13 cellular contexts compared by ENCODE assay signal in the genomic region with DNA sequence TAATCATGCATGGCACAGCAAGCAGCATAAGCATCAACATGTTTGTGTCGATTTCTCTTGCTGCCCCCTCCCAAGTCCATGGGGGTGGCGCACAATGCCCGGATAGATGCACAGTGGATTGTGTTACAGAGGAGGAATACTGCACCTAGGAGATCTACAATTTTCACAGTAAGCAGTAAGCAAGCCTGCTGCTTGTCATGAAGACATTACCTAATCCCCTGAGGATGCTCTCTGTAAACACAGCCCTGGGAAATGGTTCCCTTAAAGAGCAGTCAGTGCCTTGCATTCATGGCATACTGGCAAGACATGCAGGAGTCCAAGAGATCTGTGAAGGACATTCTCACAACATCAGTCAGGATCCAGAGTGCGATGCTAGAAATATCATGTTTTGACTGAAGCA.
DNase-seq lines count a peak whose midpoint lies in the region; ATAC-seq and TF ChIP-seq lines count a peak whose summit lies in the region.
"Had no signal": no experiment of that assay in that cellular context is flagged by ENCODE, and none has a peak within 500 bp of the region (broad histone marks: within the 10 kb centered on the region; RNA-seq: fewer than 3 reads in every experiment).

No MANE protein-coding gene starts in this region.

- H3K36me3 Mint-ChIP-seq in MCF 10A (ENCODE audit: insufficient read depth, unreplicated experiment) = no peaks in the 10 kb centered on the region

- no peaks in the 10 kb centered on the region for H4K20me1 ChIP-seq in mammary epithelial cell (ENCODE audit: insufficient read depth, low read length)

- H3K79me2 ChIP-seq in mammary epithelial cell (ENCODE audit: insufficient read depth, low read length) = no peaks in the 10 kb centered on the region

- peaks cover 29% of the 10 kb centered on the region for H3K4me1 Mint-ChIP-seq in MCF 10A (ENCODE audit: insufficient read depth, unreplicated experiment)

- intact Hi-C loops in MCF 10A (cut with micrococcal nuclease) (loop anchor here (2.0 kb wide), 1 partner anchor 137 kb away; a partner anchor contains a TSS), mammary epithelial cell (cut with micrococcal nuclease) (loop anchor here (2.0 kb wide), 3 partner anchors 69 to 137 kb away; a partner anchor contains a TSS)

- no peaks in the 10 kb centered on the region for H3K36me3 ChIP-seq in mammary epithelial cell (ENCODE audit: insufficient read depth, low read length)
- H3K36me3 ChIP-seq: stomach had no signal

- peak; percentile 38 for DNase-seq in MCF 10A (ENCODE audit: unreplicated experiment)
- DNase-seq in mammary epithelial cell = no peak
- peak; percentile 61 for DNase-seq in hepatic stellate cell (ENCODE audit: low spot score)
- DNase-seq in NK-92 (lab: John Stamatoyannopoulos, UW; ENCODE audit: unreplicated experiment) = no peak
- DNase-seq in SKM-1 treated with dmso at 0.1 percent for 144 hours (lab: John Stamatoyannopoulos, UW; ENCODE audit: unreplicated experiment) = no peak
- DNase-seq in Ammon's horn (ENCODE audit: low spot score) = no peak
- DNase-seq: activated T-cell treated with anti-CD3 and anti-CD28 coated beads, Interleukin-2, amount 50 U/mL, for 1 hour; left cardiac atrium; nucleus accumbens; stomach had no signal

- no peak overlapping the region for H3K4me2 ChIP-seq in mammary epithelial cell (ENCODE audit: insufficient read depth, low read depth, low read length)

- no peak for ATAC-seq in HG02759 (IDR thresholded peaks at IDR 0.05; ENCODE audit: unreplicated experiment)
- ATAC-seq: left cardiac atrium, Panc1 had no signal

- TF ChIP-seq CTCF in MCF 10A (IDR thresholded peaks at IDR 0.05; ENCODE audit: unreplicated experiment) (no peak), mammary epithelial cell (conservative IDR thresholded peaks at IDR 0.05 in 1 of 2, IDR thresholded peaks at IDR 0.05 in 1 of 2; ENCODE audit: extremely low read depth in 1 of 2, insufficient read depth in 1 of 2, low read depth in 1 of 2, low read length in 2 of 2) (no peak)

- CTCF ChIA-PET in MCF 10A (lab: Yijun Ruan, JAX) = interaction anchor here (0.9 kb wide), 1 partner anchor 9 kb away, joined by 3 read pairs; no protein-coding TSS in a partner anchor
- CTCF ChIA-PET in mammary epithelial cell (lab: Charles Lee; ENCODE audit: low non-redundant PET) = no interaction called here

- no peak overlapping the region for H2AFZ ChIP-seq in mammary epithelial cell (ENCODE audit: low read depth, low read length)

- WGBS in mammary epithelial cell (ENCODE audit: low coverage, missing lambda C conversion rate) = 77% methylated on average over 4 of the region's 4 CpGs

- peaks cover 31% of the 10 kb centered on the region for H3K4me1 ChIP-seq in mammary epithelial cell (ENCODE audit: insufficient read depth, low read length)

- no peak overlapping the region for H3K4me3 ChIP-seq in mammary epithelial cell (replicated peaks in 1 of 3; ENCODE audit: insufficient read depth in 1 of 3, low read depth in 2 of 3, low read length in 3 of 3)
- H3K4me3 ChIP-seq: stomach had no signal

- H3K9me3 Mint-ChIP-seq in MCF 10A (ENCODE audit: unreplicated experiment) = no peaks in the 10 kb centered on the region

- in situ Hi-C loops in mammary epithelial cell (cut with MboI; ENCODE audit: low sequenced_read_pairs in 2 of 2) = no loop called here

- H3K27me3 ChIP-seq in mammary epithelial cell (ENCODE audit: insufficient read depth, low read length) = no peaks in the 10 kb centered on the region
- H3K27me3 ChIP-seq: stomach had no signal

- dilution Hi-C loops in mammary epithelial cell (cut with HindIII; ENCODE audit: low sequenced_read_pairs) = no loop called here

- H3K9me3 ChIP-seq in mammary epithelial cell (replicated peaks; ENCODE audit: insufficient read depth, low read length) = no peaks in the 10 kb centered on the region
- H3K9me3 ChIP-seq: stomach had no signal

- no peak overlapping the region for H3K9ac ChIP-seq in mammary epithelial cell (ENCODE audit: insufficient read depth, low read length)

- H3K4me3 Mint-ChIP-seq in MCF 10A (ENCODE audit: unreplicated experiment) = no peak overlapping the region

- no TSS peak for BruUV-seq in MCF 10A (replicated peaks; lab: Mats Ljungman, UMichigan)
- BruUV-seq in mammary epithelial cell (replicated peaks; lab: Mats Ljungman, UMichigan) = no TSS peak

- no peak overlapping the region for H3K27ac ChIP-seq in mammary epithelial cell (ENCODE audit: insufficient read depth, low read depth, low read length)
- H3K27ac ChIP-seq: stomach had no signal

- H3K27ac Mint-ChIP-seq in MCF 10A (ENCODE audit: low read depth, unreplicated experiment) = peak overlapping the region; percentile 88

- H3K27me3 Mint-ChIP-seq in MCF 10A (ENCODE audit: insufficient read depth, unreplicated experiment) = no peaks in the 10 kb centered on the region

- POLR2A ChIA-PET in MCF 10A (lab: Yijun Ruan, JAX) = interaction anchor here (0.7 to 1.7 kb wide), 5 partner anchors 9 to 137 kb away, joined by 3 to 6 read pairs (median 4); a partner anchor contains a TSS

TF ChIP-seq in PFSK-1, 5 proteins besides CTCF, POLR2A, EP300 and RAD21:
- TF ChIP-seq SIN3A (IDR thresholded peaks at IDR 0.05; ENCODE audit: borderline replicate concordance, insufficient read depth, low read length) = 0 out of 2 replicates have a peak, but pooled peaks have one; percentile 21
- TF ChIP-seq TAF1 (IDR thresholded peaks at IDR 0.05; ENCODE audit: borderline replicate concordance, insufficient read depth, low read length) = no peak

Comparison
In these comparisons a context has a peak if more than half of its experiments do, and no peak if none do; other contexts are left out.
1. DNase-seq: peak in MCF 10A (single experiment) and hepatic stellate cell (single experiment); none in mammary epithelial cell (single experiment), NK-92 (single experiment), SKM-1 treated with dmso at 0.1 percent for 144 hours (single experiment) and Ammon's horn (single experiment).